Comparison of ENCODE assay signal across 8 cellular contexts in genomic region chr1:236489710-236490377, GRCh38. TPM values are rescaled to one million over a fixed set of nuclear protein-coding genes. Genes with fewer than 3 reads are reported as not detected.
DNase-seq lines count a peak whose midpoint lies in the region; ATAC-seq and TF ChIP-seq lines count a peak whose summit lies in the region.

No MANE protein-coding gene starts in this region.

- no peaks in the 10 kb centered on the region for H3K9me3 Mint-ChIP-seq in activated CD8-positive, alpha-beta memory T cell treated with anti-CD3 and anti-CD28 coated beads, Interleukin-2, amount 10 ng/mL, durations not matched to agents 7 days and 5 days (ENCODE audit: low read depth)

- no peak for DNase-seq in AG09309 (ENCODE audit: low read depth)
- peak; percentile 65 for DNase-seq in SKM-1 (lab: John Stamatoyannopoulos, UW; ENCODE audit: unreplicated experiment)
- peak; percentile 78 for DNase-seq in fibroblast of peridontal ligament (ENCODE audit: extremely low read depth)
- peak; percentile 86 for DNase-seq in osteoblast (ENCODE audit: insufficient read length, low spot score, missing footprints)
- DNase-seq in activated CD8-positive, alpha-beta memory T cell treated with anti-CD3 and anti-CD28 coated beads, Interleukin-2, amount 10 ng/mL, durations not matched to agents 7 days and 5 days = no peak

- H3K27ac ChIP-seq in osteoblast (ENCODE audit: low read depth, low read length) = no peak overlapping the region

- no peaks in the 10 kb centered on the region for H3K36me3 Mint-ChIP-seq in activated CD8-positive, alpha-beta memory T cell treated with anti-CD3 and anti-CD28 coated beads, Interleukin-2, amount 10 ng/mL, durations not matched to agents 7 days and 5 days

- H3K36me3 ChIP-seq in osteoblast (ENCODE audit: insufficient read depth, low read length) = no peaks in the 10 kb centered on the region

- TF ChIP-seq CTCF in AG09309 (IDR thresholded peaks at IDR 0.05; ENCODE audit: control insufficient read depth, insufficient read depth, low read depth, low read length, missing control alignments) (peak; percentile 51), GM12872 (IDR thresholded peaks at IDR 0.05; ENCODE audit: insufficient read depth, low read depth, low read length) (peak; percentile 40; the same call in 2 of the 3 replicates), LNCAP (IDR thresholded peaks at IDR 0.05) (peak; percentile 70), osteoblast (IDR thresholded peaks at IDR 0.05; ENCODE audit: extremely low read depth, low read depth, low read length) (peak; percentile 56)

- no peak overlapping the region for H2AFZ ChIP-seq in osteoblast (ENCODE audit: low read length)

- H3K9me3 ChIP-seq in osteoblast (ENCODE audit: low read depth, low read length) = no peaks in the 10 kb centered on the region

- no peak overlapping the region for H3K27ac Mint-ChIP-seq in activated CD8-positive, alpha-beta memory T cell treated with anti-CD3 and anti-CD28 coated beads, Interleukin-2, amount 10 ng/mL, durations not matched to agents 7 days and 5 days

- peaks cover 13% of the 10 kb centered on the region for H3K4me1 Mint-ChIP-seq in activated CD8-positive, alpha-beta memory T cell treated with anti-CD3 and anti-CD28 coated beads, Interleukin-2, amount 10 ng/mL, durations not matched to agents 7 days and 5 days

- no peaks in the 10 kb centered on the region for H3K79me2 ChIP-seq in osteoblast (ENCODE audit: insufficient read depth, low read length)

- peaks cover 25% of the 10 kb centered on the region for H3K27me3 Mint-ChIP-seq in activated CD8-positive, alpha-beta memory T cell treated with anti-CD3 and anti-CD28 coated beads, Interleukin-2, amount 10 ng/mL, durations not matched to agents 7 days and 5 days

- no peak overlapping the region for H3K4me3 ChIP-seq in AG09309 (ENCODE audit: control insufficient read depth, low read depth, low read length)
- no peak overlapping the region for H3K4me3 ChIP-seq in osteoblast (ENCODE audit: insufficient read depth, low read length)

- no peaks in the 10 kb centered on the region for H4K20me1 ChIP-seq in osteoblast (ENCODE audit: insufficient read depth, low read length)

- H3K4me1 ChIP-seq in osteoblast (ENCODE audit: insufficient read depth, low read length) = no peaks in the 10 kb centered on the region

- ATAC-seq in activated CD8-positive, alpha-beta memory T cell treated with anti-CD3 and anti-CD28 coated beads, Interleukin-2, amount 10 ng/mL, durations not matched to agents 7 days and 5 days = no peak
- ATAC-seq in HG02588 (IDR thresholded peaks at IDR 0.05; ENCODE audit: unreplicated experiment) = no peak

- no peak overlapping the region for H3K4me3 Mint-ChIP-seq in activated CD8-positive, alpha-beta memory T cell treated with anti-CD3 and anti-CD28 coated beads, Interleukin-2, amount 10 ng/mL, durations not matched to agents 7 days and 5 days

- no peak overlapping the region for H3K4me2 ChIP-seq in osteoblast (ENCODE audit: insufficient read depth, low read length)

- peaks cover 3% of the 10 kb centered on the region for H3K27me3 ChIP-seq in osteoblast (ENCODE audit: insufficient read depth, low read length)

- CTCF ChIA-PET in activated CD8-positive, alpha-beta memory T cell treated with anti-CD3 and anti-CD28 coated beads, Interleukin-2, amount 10 ng/mL, durations not matched to agents 7 days and 5 days (lab: Charles Lee) = interaction anchor here (0.7 to 2.3 kb wide), 7 partner anchors 13 to 391 kb away, joined by 3 to 6 read pairs (median 4); no protein-coding TSS in a partner anchor

RNA-seq across cellular contexts. Expression of gene LGALS8, which starts 33.9 kb away (rescaled TPM):
- 79.6 and 86.9 TPM in 2 replicates for total RNA-seq in osteoblast
- total RNA-seq in activated CD8-positive, alpha-beta memory T cell treated with anti-CD3 and anti-CD28 coated beads, Interleukin-2, amount 10 ng/mL, durations not matched to agents 7 days and 5 days = 10 to 100 TPM; 74.0 to 81.1 TPM

Comparison
In these comparisons a context has a peak if more than half of its experiments do, and no peak if none do; other contexts are left out.
1. DNase-seq: peak in SKM-1 (single experiment), fibroblast of peridontal ligament (single experiment) and osteoblast (single experiment); none in AG09309 (single experiment) and activated CD8-positive, alpha-beta memory T cell treated with anti-CD3 and anti-CD28 coated beads, Interleukin-2, amount 10 ng/mL, durations not matched to agents 7 days and 5 days (single experiment).
2. Peak in every context shown above with its lines, with median percentiles within 50 percentile points of each other: CTCF ChIP-seq.